In the genomic region with DNA sequence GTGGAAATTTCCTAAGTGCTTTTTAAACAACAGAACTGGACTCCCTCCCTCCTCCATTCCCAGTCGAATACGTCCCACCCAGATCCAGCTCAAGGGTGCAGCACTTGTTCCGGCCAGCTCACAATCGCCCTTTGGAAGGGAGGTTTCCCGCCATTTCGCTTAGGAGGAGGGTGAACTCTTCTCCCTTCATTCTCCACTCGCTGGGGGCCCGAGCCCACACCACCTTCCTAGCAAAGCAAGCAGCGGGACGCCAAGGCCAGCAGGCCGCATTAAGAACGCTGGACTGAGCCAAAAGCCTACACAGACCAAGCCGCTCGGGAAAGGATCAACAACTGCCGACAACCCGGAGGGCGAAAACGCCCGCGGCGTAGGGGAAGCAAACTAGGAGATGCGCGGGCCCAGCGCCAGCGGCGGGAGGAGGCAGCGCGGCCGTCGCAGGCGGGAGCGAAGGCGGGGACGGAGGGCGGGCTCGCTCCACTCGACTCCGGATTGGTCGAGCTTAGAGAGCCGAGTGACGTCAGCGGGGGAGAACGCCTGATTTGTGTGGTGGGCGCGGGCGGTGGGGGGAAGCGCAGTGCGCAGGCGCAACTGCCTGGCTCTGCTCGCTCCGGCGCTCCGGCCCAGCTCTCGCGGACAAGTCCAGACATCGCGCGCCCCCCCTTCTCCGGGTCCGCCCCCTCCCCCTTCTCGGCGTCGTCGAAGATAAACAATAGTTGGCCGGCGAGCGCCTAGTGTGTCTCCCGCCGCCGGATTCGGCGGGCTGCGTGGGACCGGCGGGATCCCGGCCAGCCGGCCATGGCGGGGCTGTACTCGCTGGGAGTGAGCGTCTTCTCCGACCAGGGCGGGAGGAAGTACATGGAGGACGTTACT, we compare ENCODE assay signal across 1 cellular context.
TF ChIP-seq lines count a peak whose summit lies in the region.

A gene (plus strand): TSS at position 574 of the 870 bp plus-strand sequence. CDS start 222 bp downstream, at position 796.

TF ChIP-seq in GM12878, 131 proteins besides CTCF, POLR2A, EP300 and RAD21 (continued from another document and continues in another):
- TF ChIP-seq WRNIP1 (IDR thresholded peaks at IDR 0.05; ENCODE audit: borderline replicate concordance, low read depth, low read length) (no peak), HDGF (IDR thresholded peaks at IDR 0.05) (peak; percentile 91), NRF1 (conservative IDR thresholded peaks at IDR 0.05; ENCODE audit: low read depth, low read length) (peak; percentile 88), SMC3 (IDR thresholded peaks at IDR 0.05; ENCODE audit: borderline replicate concordance, low read length) (no peak), PAX5 (IDR thresholded peaks at IDR 0.05; ENCODE audit: borderline replicate concordance, low read depth, low read length) (no peak; the same call in 1 of the 2 replicates), CHD1 (IDR thresholded peaks at IDR 0.05; ENCODE audit: low read depth, low read length) (no peak), GATAD2B (conservative IDR thresholded peaks at IDR 0.05; ENCODE audit: low read depth) (0 out of 2 replicates have a peak, but pooled peaks have one; percentile 29), ASH2L (IDR thresholded peaks at IDR 0.05; ENCODE audit: borderline replicate concordance, low read depth) (0 out of 2 replicates have a peak, but pooled peaks have one; percentile 60), ATF7 (IDR thresholded peaks at IDR 0.05; ENCODE audit: low read depth) (peak; percentile 95), DPF2 (IDR thresholded peaks at IDR 0.05) (peak; percentile 63; the same call in 1 of the 2 replicates), SPI1 (IDR thresholded peaks at IDR 0.05; ENCODE audit: borderline replicate concordance, insufficient read depth, low read depth, low read length) (no peak), ZSCAN29 (IDR thresholded peaks at IDR 0.05) (no peak), NFXL1 (IDR thresholded peaks at IDR 0.05; ENCODE audit: borderline replicate concordance) (peak; percentile 73; the same call in 1 of the 2 replicates), SUPT20H (IDR thresholded peaks at IDR 0.05; ENCODE audit: borderline replicate concordance, control insufficient read depth, low read depth, low read length) (no peak), SREBF2 (IDR thresholded peaks at IDR 0.05; ENCODE audit: low read length) (0 out of 2 replicates have a peak, but pooled peaks have one; percentile 46), IRF4 (IDR thresholded peaks at IDR 0.05; ENCODE audit: low read depth, low read length) (no peak), ZNF384 (IDR thresholded peaks at IDR 0.05; ENCODE audit: borderline replicate concordance, low read depth, low read length) (no peak), EED (IDR thresholded peaks at IDR 0.05; ENCODE audit: low read depth) (peak; percentile 68), GABPA (IDR thresholded peaks at IDR 0.05; ENCODE audit: low read depth) (no peak), HDAC2 (IDR thresholded peaks at IDR 0.05) (no peak)
- TF ChIP-seq, protein P1, sequence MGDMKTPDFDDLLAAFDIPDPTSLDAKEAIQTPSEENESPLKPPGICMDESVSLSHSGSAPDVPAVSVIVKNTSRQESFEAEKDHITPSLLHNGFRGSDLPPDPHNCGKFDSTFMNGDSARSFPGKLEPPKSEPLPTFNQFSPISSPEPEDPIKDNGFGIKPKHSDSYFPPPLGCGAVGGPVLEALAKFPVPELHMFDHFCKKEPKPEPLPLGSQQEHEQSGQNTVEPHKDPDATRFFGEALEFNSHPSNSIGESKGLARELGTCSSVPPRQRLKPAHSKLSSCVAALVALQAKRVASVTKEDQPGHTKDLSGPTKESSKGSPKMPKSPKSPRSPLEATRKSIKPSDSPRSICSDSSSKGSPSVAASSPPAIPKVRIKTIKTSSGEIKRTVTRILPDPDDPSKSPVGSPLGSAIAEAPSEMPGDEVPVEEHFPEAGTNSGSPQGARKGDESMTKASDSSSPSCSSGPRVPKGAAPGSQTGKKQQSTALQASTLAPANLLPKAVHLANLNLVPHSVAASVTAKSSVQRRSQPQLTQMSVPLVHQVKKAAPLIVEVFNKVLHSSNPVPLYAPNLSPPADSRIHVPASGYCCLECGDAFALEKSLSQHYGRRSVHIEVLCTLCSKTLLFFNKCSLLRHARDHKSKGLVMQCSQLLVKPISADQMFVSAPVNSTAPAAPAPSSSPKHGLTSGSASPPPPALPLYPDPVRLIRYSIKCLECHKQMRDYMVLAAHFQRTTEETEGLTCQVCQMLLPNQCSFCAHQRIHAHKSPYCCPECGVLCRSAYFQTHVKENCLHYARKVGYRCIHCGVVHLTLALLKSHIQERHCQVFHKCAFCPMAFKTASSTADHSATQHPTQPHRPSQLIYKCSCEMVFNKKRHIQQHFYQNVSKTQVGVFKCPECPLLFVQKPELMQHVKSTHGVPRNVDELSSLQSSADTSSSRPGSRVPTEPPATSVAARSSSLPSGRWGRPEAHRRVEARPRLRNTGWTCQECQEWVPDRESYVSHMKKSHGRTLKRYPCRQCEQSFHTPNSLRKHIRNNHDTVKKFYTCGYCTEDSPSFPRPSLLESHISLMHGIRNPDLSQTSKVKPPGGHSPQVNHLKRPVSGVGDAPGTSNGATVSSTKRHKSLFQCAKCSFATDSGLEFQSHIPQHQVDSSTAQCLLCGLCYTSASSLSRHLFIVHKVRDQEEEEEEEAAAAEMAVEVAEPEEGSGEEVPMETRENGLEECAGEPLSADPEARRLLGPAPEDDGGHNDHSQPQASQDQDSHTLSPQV (IDR thresholded peaks at IDR 0.05), result no peak
- TF ChIP-seq, protein P2, sequence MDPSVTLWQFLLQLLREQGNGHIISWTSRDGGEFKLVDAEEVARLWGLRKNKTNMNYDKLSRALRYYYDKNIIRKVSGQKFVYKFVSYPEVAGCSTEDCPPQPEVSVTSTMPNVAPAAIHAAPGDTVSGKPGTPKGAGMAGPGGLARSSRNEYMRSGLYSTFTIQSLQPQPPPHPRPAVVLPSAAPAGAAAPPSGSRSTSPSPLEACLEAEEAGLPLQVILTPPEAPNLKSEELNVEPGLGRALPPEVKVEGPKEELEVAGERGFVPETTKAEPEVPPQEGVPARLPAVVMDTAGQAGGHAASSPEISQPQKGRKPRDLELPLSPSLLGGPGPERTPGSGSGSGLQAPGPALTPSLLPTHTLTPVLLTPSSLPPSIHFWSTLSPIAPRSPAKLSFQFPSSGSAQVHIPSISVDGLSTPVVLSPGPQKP (IDR thresholded peaks at IDR 0.05; ENCODE audit: low read depth, low read length), result 0 out of 2 replicates have a peak, but pooled peaks have one; percentile 29
- TF ChIP-seq, protein P3, sequence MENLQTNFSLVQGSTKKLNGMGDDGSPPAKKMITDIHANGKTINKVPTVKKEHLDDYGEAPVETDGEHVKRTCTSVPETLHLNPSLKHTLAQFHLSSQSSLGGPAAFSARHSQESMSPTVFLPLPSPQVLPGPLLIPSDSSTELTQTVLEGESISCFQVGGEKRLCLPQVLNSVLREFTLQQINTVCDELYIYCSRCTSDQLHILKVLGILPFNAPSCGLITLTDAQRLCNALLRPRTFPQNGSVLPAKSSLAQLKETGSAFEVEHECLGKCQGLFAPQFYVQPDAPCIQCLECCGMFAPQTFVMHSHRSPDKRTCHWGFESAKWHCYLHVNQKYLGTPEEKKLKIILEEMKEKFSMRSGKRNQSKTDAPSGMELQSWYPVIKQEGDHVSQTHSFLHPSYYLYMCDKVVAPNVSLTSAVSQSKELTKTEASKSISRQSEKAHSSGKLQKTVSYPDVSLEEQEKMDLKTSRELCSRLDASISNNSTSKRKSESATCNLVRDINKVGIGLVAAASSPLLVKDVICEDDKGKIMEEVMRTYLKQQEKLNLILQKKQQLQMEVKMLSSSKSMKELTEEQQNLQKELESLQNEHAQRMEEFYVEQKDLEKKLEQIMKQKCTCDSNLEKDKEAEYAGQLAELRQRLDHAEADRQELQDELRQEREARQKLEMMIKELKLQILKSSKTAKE (IDR thresholded peaks at IDR 0.05; ENCODE audit: low read depth, poor library complexity, severe bottlenecking), result no peak
- TF ChIP-seq, protein P4, sequence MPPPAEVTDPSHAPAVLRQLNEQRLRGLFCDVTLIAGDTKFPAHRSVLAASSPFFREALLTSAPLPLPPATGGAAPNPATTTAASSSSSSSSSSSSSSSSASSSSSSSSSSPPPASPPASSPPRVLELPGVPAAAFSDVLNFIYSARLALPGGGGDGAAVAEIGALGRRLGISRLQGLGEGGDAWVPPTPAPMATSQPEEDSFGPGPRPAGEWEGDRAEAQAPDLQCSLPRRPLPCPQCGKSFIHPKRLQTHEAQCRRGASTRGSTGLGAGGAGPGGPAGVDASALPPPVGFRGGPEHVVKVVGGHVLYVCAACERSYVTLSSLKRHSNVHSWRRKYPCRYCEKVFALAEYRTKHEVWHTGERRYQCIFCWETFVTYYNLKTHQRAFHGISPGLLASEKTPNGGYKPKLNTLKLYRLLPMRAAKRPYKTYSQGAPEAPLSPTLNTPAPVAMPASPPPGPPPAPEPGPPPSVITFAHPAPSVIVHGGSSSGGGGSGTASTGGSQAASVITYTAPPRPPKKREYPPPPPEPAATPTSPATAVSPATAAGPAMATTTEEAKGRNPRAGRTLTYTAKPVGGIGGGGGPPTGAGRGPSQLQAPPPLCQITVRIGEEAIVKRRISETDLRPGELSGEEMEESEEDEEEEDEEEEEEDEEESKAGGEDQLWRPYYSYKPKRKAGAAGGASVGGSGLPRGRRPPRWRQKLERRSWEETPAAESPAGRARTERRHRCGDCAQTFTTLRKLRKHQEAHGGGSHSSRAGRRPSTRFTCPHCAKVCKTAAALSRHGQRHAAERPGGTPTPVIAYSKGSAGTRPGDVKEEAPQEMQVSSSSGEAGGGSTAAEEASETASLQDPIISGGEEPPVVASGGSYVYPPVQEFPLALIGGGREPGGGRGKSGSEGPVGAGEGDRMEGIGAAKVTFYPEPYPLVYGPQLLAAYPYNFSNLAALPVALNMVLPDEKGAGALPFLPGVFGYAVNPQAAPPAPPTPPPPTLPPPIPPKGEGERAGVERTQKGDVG (CRISPR knock-in tag; IDR thresholded peaks at IDR 0.05), result no peak
- TF ChIP-seq, protein P5, sequence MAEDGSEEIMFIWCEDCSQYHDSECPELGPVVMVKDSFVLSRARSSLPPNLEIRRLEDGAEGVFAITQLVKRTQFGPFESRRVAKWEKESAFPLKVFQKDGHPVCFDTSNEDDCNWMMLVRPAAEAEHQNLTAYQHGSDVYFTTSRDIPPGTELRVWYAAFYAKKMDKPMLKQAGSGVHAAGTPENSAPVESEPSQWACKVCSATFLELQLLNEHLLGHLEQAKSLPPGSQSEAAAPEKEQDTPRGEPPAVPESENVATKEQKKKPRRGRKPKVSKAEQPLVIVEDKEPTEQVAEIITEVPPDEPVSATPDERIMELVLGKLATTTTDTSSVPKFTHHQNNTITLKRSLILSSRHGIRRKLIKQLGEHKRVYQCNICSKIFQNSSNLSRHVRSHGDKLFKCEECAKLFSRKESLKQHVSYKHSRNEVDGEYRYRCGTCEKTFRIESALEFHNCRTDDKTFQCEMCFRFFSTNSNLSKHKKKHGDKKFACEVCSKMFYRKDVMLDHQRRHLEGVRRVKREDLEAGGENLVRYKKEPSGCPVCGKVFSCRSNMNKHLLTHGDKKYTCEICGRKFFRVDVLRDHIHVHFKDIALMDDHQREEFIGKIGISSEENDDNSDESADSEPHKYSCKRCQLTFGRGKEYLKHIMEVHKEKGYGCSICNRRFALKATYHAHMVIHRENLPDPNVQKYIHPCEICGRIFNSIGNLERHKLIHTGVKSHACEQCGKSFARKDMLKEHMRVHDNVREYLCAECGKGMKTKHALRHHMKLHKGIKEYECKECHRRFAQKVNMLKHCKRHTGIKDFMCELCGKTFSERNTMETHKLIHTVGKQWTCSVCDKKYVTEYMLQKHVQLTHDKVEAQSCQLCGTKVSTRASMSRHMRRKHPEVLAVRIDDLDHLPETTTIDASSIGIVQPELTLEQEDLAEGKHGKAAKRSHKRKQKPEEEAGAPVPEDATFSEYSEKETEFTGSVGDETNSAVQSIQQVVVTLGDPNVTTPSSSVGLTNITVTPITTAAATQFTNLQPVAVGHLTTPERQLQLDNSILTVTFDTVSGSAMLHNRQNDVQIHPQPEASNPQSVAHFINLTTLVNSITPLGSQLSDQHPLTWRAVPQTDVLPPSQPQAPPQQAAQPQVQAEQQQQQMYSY (CRISPR knock-in tag; IDR thresholded peaks at IDR 0.05), result no peak
- TF ChIP-seq, protein P6, sequence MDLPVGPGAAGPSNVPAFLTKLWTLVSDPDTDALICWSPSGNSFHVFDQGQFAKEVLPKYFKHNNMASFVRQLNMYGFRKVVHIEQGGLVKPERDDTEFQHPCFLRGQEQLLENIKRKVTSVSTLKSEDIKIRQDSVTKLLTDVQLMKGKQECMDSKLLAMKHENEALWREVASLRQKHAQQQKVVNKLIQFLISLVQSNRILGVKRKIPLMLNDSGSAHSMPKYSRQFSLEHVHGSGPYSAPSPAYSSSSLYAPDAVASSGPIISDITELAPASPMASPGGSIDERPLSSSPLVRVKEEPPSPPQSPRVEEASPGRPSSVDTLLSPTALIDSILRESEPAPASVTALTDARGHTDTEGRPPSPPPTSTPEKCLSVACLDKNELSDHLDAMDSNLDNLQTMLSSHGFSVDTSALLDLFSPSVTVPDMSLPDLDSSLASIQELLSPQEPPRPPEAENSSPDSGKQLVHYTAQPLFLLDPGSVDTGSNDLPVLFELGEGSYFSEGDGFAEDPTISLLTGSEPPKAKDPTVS (IDR thresholded peaks at IDR 0.05; ENCODE audit: low read depth, low read length), result no peak
- TF ChIP-seq, protein P7, sequence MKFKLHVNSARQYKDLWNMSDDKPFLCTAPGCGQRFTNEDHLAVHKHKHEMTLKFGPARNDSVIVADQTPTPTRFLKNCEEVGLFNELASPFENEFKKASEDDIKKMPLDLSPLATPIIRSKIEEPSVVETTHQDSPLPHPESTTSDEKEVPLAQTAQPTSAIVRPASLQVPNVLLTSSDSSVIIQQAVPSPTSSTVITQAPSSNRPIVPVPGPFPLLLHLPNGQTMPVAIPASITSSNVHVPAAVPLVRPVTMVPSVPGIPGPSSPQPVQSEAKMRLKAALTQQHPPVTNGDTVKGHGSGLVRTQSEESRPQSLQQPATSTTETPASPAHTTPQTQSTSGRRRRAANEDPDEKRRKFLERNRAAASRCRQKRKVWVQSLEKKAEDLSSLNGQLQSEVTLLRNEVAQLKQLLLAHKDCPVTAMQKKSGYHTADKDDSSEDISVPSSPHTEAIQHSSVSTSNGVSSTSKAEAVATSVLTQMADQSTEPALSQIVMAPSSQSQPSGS (IDR thresholded peaks at IDR 0.05; ENCODE audit: low read length), result no peak
- TF ChIP-seq, protein P8, sequence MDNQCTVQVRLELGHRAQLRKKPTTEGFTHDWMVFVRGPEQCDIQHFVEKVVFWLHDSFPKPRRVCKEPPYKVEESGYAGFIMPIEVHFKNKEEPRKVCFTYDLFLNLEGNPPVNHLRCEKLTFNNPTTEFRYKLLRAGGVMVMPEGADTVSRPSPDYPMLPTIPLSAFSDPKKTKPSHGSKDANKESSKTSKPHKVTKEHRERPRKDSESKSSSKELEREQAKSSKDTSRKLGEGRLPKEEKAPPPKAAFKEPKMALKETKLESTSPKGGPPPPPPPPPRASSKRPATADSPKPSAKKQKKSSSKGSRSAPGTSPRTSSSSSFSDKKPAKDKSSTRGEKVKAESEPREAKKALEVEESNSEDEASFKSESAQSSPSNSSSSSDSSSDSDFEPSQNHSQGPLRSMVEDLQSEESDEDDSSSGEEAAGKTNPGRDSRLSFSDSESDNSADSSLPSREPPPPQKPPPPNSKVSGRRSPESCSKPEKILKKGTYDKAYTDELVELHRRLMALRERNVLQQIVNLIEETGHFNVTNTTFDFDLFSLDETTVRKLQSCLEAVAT (IDR thresholded peaks at IDR 0.05), result peak; percentile 73
